ENCODE assay signal across 8 cellular contexts in genomic region chr7:35725280-35725680, GRCh38. TPM values are rescaled to one million over a fixed set of nuclear protein-coding genes. Genes with fewer than 3 reads are reported as not detected.
DNase-seq lines count a peak whose midpoint lies in the region; ATAC-seq and TF ChIP-seq lines count a peak whose summit lies in the region.

No MANE protein-coding gene starts in this region.

- peaks cover 0 to 3% of the 10 kb centered on the region in 2 donors for H3K27me3 Mint-ChIP-seq in CD8-positive, alpha-beta memory T cell
- H3K27me3 Mint-ChIP-seq in neural progenitor cell (ENCODE audit: insufficient read depth, low read depth) (no peaks in the 10 kb centered on the region), HFFc6 (ENCODE audit: insufficient read depth) (peaks cover 13% of the 10 kb centered on the region; the same call in 1 of the 2 replicates)

- DNase-seq in CD8-positive, alpha-beta memory T cell, result peak; percentile 57 to 93 (median 88)
- DNase-seq in Karpas-422, result no peak
- DNase-seq in activated naive CD4-positive, alpha-beta T cell treated with anti-CD3 and anti-CD28 coated beads, Interleukin-2, amount 50 U/mL, for 16 hours, result peak; percentile 26
- no peak for DNase-seq in neural progenitor cell (ENCODE audit: low spot score)
- DNase-seq in HFFc6, result no peak
- no peak for DNase-seq in SHP77 treated with DMSO at 0.1 percent for 48 hours (lab: John Stamatoyannopoulos, UW)
- DNase-seq in Right ventricle myocardium superior, result no peak

- peak overlapping the region; percentile 88 to 97 (median 94) for H3K27ac Mint-ChIP-seq in CD8-positive, alpha-beta memory T cell
- no peak overlapping the region for H3K27ac Mint-ChIP-seq in neural progenitor cell
- no peak overlapping the region for H3K27ac Mint-ChIP-seq in HFFc6

- H3K36me3 ChIP-seq in CD8-positive, alpha-beta memory T cell (ENCODE audit: insufficient read depth, low read length), result no peaks in the 10 kb centered on the region
- H3K36me3 ChIP-seq in Karpas-422 (ENCODE audit: insufficient read depth, low read length) (no peaks in the 10 kb centered on the region), neural progenitor cell (no peaks in the 10 kb centered on the region)

- H4K20me1 ChIP-seq in Karpas-422 (ENCODE audit: insufficient read depth, low read depth, low read length) (no peaks in the 10 kb centered on the region), neural progenitor cell (ENCODE audit: low read depth) (no peaks in the 10 kb centered on the region)

- no peaks in the 10 kb centered on the region for H3K9me3 Mint-ChIP-seq in CD8-positive, alpha-beta memory T cell
- H3K9me3 Mint-ChIP-seq in neural progenitor cell (peaks cover 2% of the 10 kb centered on the region), HFFc6 (no peaks in the 10 kb centered on the region)

- intact Hi-C loops in Right ventricle myocardium superior (cut with DNase I), result no loop called here

- H2AFZ ChIP-seq in Karpas-422 (ENCODE audit: low read length) (no peak overlapping the region), neural progenitor cell (replicated peaks) (no peak overlapping the region)

- peak; percentile 52 for ATAC-seq in GM21515 (IDR thresholded peaks at IDR 0.05; ENCODE audit: unreplicated experiment)
- ATAC-seq in Right ventricle myocardium superior (ENCODE audit: poor library complexity), result no peak

- no peaks in the 10 kb centered on the region for H3K9me3 ChIP-seq in CD8-positive, alpha-beta memory T cell (ENCODE audit: low read length)
- H3K9me3 ChIP-seq in Karpas-422 (ENCODE audit: low read length) (no peaks in the 10 kb centered on the region), neural progenitor cell (ENCODE audit: low read depth) (no peaks in the 10 kb centered on the region)

- H3K4me1 ChIP-seq in CD8-positive, alpha-beta memory T cell (ENCODE audit: insufficient read depth, low read length), result peaks cover 73% of the 10 kb centered on the region
- H3K4me1 ChIP-seq in Karpas-422 (ENCODE audit: low read length) (peaks cover 44% of the 10 kb centered on the region), neural progenitor cell (no peaks in the 10 kb centered on the region)

- H3K4me2 ChIP-seq in Karpas-422 (ENCODE audit: low read depth, low read length, poor library complexity, severe bottlenecking), result peak overlapping the region; percentile 36
- H3K4me2 ChIP-seq in neural progenitor cell, result no peak overlapping the region

- H3K27ac ChIP-seq in CD8-positive, alpha-beta memory T cell (ENCODE audit: low read depth, low read length), result no peak overlapping the region
- H3K27ac ChIP-seq in Karpas-422 (ENCODE audit: low read length) (no peak overlapping the region), neural progenitor cell (no peak overlapping the region)

- H3K9ac ChIP-seq in Karpas-422 (ENCODE audit: low read length) (no peak overlapping the region), neural progenitor cell (no peak overlapping the region)

- POLR2A ChIA-PET in CD8-positive, alpha-beta memory T cell (lab: Charles Lee), result interaction anchor here (0.8 to 4.5 kb wide), 7 partner anchors 11 to 1724 kb away, joined by 3 to 51 read pairs (median 5); partner anchors contain the start of genes ELMO1, HERPUD2 and SEPTIN7

- H3K4me1 Mint-ChIP-seq in CD8-positive, alpha-beta memory T cell, result peaks cover 77 to 87% (median 87%) of the 10 kb centered on the region in 3 donors
- H3K4me1 Mint-ChIP-seq in neural progenitor cell (no peaks in the 10 kb centered on the region), HFFc6 (ENCODE audit: low read depth) (no peaks in the 10 kb centered on the region; the same call in 1 of the 2 replicates)

- peak overlapping the region; percentile 43 to 89 (median 81) for H3K4me3 Mint-ChIP-seq in CD8-positive, alpha-beta memory T cell
- H3K4me3 Mint-ChIP-seq in neural progenitor cell (no peak overlapping the region), HFFc6 (no peak overlapping the region)

- peak overlapping the region; percentile 52 for H3K4me3 ChIP-seq in CD8-positive, alpha-beta memory T cell (ENCODE audit: low read length)
- H3K4me3 ChIP-seq in Karpas-422 (ENCODE audit: low read length), result no peak overlapping the region
- no peak overlapping the region for H3K4me3 ChIP-seq in neural progenitor cell

- no peaks in the 10 kb centered on the region for H3F3A ChIP-seq in neural progenitor cell (ENCODE audit: low read depth)

- TF ChIP-seq CTCF in neural progenitor cell (IDR thresholded peaks at IDR 0.05) (no peak), HFFc6 (IDR thresholded peaks at IDR 0.05) (no peak; the same call in 1 of the 2 replicates)

- CTCF ChIA-PET in CD8-positive, alpha-beta memory T cell (lab: Charles Lee), result interaction anchor here (0.7 to 6.5 kb wide), 21 partner anchors 10 to 182 kb away, joined by 3 to 42 read pairs (median 4); partner anchors contain the start of genes HERPUD2 and SEPTIN7

- H3K27me3 ChIP-seq in CD8-positive, alpha-beta memory T cell (ENCODE audit: insufficient read depth, low read length, poor library complexity, severe bottlenecking), result no peaks in the 10 kb centered on the region
- H3K27me3 ChIP-seq in Karpas-422 (ENCODE audit: low read length) (no peaks in the 10 kb centered on the region), neural progenitor cell (no peaks in the 10 kb centered on the region)

- H3K79me2 ChIP-seq in Karpas-422 (ENCODE audit: low read length), result no peaks in the 10 kb centered on the region
- H3K79me2 ChIP-seq in neural progenitor cell (ENCODE audit: low read depth), result no peaks in the 10 kb centered on the region

- no peaks in the 10 kb centered on the region for H3K9me2 ChIP-seq in Karpas-422 (replicated peaks; ENCODE audit: insufficient read depth, low read length)

- peaks cover 0 to 8% (median 0%) of the 10 kb centered on the region in 3 donors for H3K36me3 Mint-ChIP-seq in CD8-positive, alpha-beta memory T cell
- H3K36me3 Mint-ChIP-seq in neural progenitor cell (no peaks in the 10 kb centered on the region), HFFc6 (ENCODE audit: low read depth) (no peaks in the 10 kb centered on the region)

RNA-seq across cellular contexts. Expression of gene HERPUD2, which starts 30.3 kb away (rescaled TPM):
- 10 to 100 TPM; 31.3 to 34.1 TPM for total RNA-seq in CD8-positive, alpha-beta memory T cell
- 121 TPM for polyA plus RNA-seq in CD8-positive, alpha-beta memory T cell
- total RNA-seq in Karpas-422 (2014; rRNA removed; shearing (Covaris generic); ENCODE audit: low replicate concordance), result 13.7 and 17.3 TPM in 2 replicates
- total RNA-seq in neural progenitor cell (ENCODE audit: low replicate concordance), result 37.8 and 43.7 TPM in 2 replicates
- total RNA-seq in HFFc6 (2021; fragmentation: NEBNext Ultra II Directional; extraction: Animal tissue kit (Norgen Biotek cat#: 25700)), result 10 to 100 TPM; 21.2 to 26.5 (median 22.6) TPM
- total RNA-seq in Right ventricle myocardium superior, result 13.5 TPM

Comparison
In these comparisons a context has a peak if more than half of its experiments do, and no peak if none do; other contexts are left out.
1. DNase-seq: peak in CD8-positive, alpha-beta memory T cell (5 of 5) and activated naive CD4-positive, alpha-beta T cell treated with anti-CD3 and anti-CD28 coated beads, Interleukin-2, amount 50 U/mL, for 16 hours (single experiment); none in Karpas-422 (single experiment), neural progenitor cell (single experiment), HFFc6 (single experiment), SHP77 treated with DMSO at 0.1 percent for 48 hours (single experiment) and Right ventricle myocardium superior (single experiment).
2. H3K27ac Mint-ChIP-seq: peak in CD8-positive, alpha-beta memory T cell (8 of 8); none in neural progenitor cell (single experiment) and HFFc6 (single experiment).
3. H3K4me3 Mint-ChIP-seq: peak in CD8-positive, alpha-beta memory T cell (7 of 7); none in neural progenitor cell (single experiment) and HFFc6 (single experiment).